18 cellular contexts compared by ENCODE assay signal in genomic region chr9:138077898-138078540, GRCh38.
DNase-seq lines count a peak whose midpoint lies in the region; ATAC-seq and TF ChIP-seq lines count a peak whose summit lies in the region.
"Had no signal": no experiment of that assay in that cellular context is flagged by ENCODE, and none has a peak within 500 bp of the region (broad histone marks: within the 10 kb centered on the region; RNA-seq: fewer than 3 reads in every experiment).

No MANE protein-coding gene starts in this region.

- ATAC-seq in natural killer cell (no peak), sciatic nerve (no peak)
- ATAC-seq in natural killer cell treated with Interleukin-12 subunit alpha and Interleukin-12 subunit beta and Interleukin-15 and Interleukin-18, amount 100 ng/mL, for 72 hours = no peak
- ATAC-seq: GM12878, HCT116 had no signal

- H3K9me3 Mint-ChIP-seq in natural killer cell = no peaks in the 10 kb centered on the region
- H3K9me3 Mint-ChIP-seq in natural killer cell treated with Interleukin-12 subunit alpha and Interleukin-12 subunit beta and Interleukin-15 and Interleukin-18, amount 100 ng/mL, for 72 hours = no peaks in the 10 kb centered on the region
- no peaks in the 10 kb centered on the region for H3K9me3 Mint-ChIP-seq in activated T-cell treated with anti-CD3 and anti-CD28 coated beads, Interleukin-2, amount 50 U/mL, for 24 hours

- no peaks in the 10 kb centered on the region for H4K20me1 ChIP-seq in smooth muscle cell (ENCODE audit: low read depth)

- no peaks in the 10 kb centered on the region for H3K4me1 Mint-ChIP-seq in natural killer cell
- no peaks in the 10 kb centered on the region for H3K4me1 Mint-ChIP-seq in natural killer cell treated with Interleukin-12 subunit alpha and Interleukin-12 subunit beta and Interleukin-15 and Interleukin-18, amount 100 ng/mL, for 72 hours (ENCODE audit: low read depth in 2 of 2)
- H3K4me1 Mint-ChIP-seq in activated T-cell treated with anti-CD3 and anti-CD28 coated beads, Interleukin-2, amount 50 U/mL, for 24 hours (ENCODE audit: low read depth) = no peaks in the 10 kb centered on the region
- H3K4me1 Mint-ChIP-seq: CD4-positive, CD25-positive, alpha-beta regulatory T cell had no signal

- no peak overlapping the region for H3K9ac ChIP-seq in smooth muscle cell (ENCODE audit: low read depth)

- no peak overlapping the region for H3K4me3 ChIP-seq in smooth muscle cell
- H3K4me3 ChIP-seq: GM12878 had no signal

- H3F3A ChIP-seq in smooth muscle cell (ENCODE audit: low read depth) = no peaks in the 10 kb centered on the region

- H3K27ac ChIP-seq in smooth muscle cell (ENCODE audit: low read depth) = no peak overlapping the region

- no peak overlapping the region for H3K4me3 Mint-ChIP-seq in natural killer cell
- H3K4me3 Mint-ChIP-seq in natural killer cell treated with Interleukin-12 subunit alpha and Interleukin-12 subunit beta and Interleukin-15 and Interleukin-18, amount 100 ng/mL, for 72 hours = no peak overlapping the region
- H3K4me3 Mint-ChIP-seq in activated T-cell treated with anti-CD3 and anti-CD28 coated beads, Interleukin-2, amount 50 U/mL, for 24 hours = no peak overlapping the region
- H3K4me3 Mint-ChIP-seq: CD4-positive, CD25-positive, alpha-beta regulatory T cell had no signal

- H3K27me3 ChIP-seq in smooth muscle cell (ENCODE audit: low read depth) = no peaks in the 10 kb centered on the region

- no peak overlapping the region for H3K27ac Mint-ChIP-seq in natural killer cell
- H3K27ac Mint-ChIP-seq in natural killer cell treated with Interleukin-12 subunit alpha and Interleukin-12 subunit beta and Interleukin-15 and Interleukin-18, amount 100 ng/mL, for 72 hours = no peak overlapping the region
- H3K27ac Mint-ChIP-seq in activated T-cell treated with anti-CD3 and anti-CD28 coated beads, Interleukin-2, amount 50 U/mL, for 24 hours = no peak overlapping the region
- H3K27ac Mint-ChIP-seq: CD4-positive, CD25-positive, alpha-beta regulatory T cell had no signal

- H3K27me3 Mint-ChIP-seq in natural killer cell (ENCODE audit: low read depth in 2 of 2) = peaks cover 7 to 17% of the 10 kb centered on the region in 2 donors
- peaks cover 18 to 47% of the 10 kb centered on the region in 2 donors for H3K27me3 Mint-ChIP-seq in natural killer cell treated with Interleukin-12 subunit alpha and Interleukin-12 subunit beta and Interleukin-15 and Interleukin-18, amount 100 ng/mL, for 72 hours
- peaks cover 29% of the 10 kb centered on the region for H3K27me3 Mint-ChIP-seq in activated T-cell treated with anti-CD3 and anti-CD28 coated beads, Interleukin-2, amount 50 U/mL, for 24 hours
- H3K27me3 Mint-ChIP-seq: CD4-positive, CD25-positive, alpha-beta regulatory T cell had no signal

- 90% methylated on average over 13 of the region's 13 CpGs for WGBS in smooth muscle cell (ENCODE audit: low lambda C conversion rate)

- H3K79me2 ChIP-seq in smooth muscle cell (ENCODE audit: low read depth) = no peaks in the 10 kb centered on the region

- H3K4me1 ChIP-seq in smooth muscle cell (ENCODE audit: low read depth) = no peaks in the 10 kb centered on the region

- H2AFZ ChIP-seq in smooth muscle cell (ENCODE audit: low read depth) = no peak overlapping the region

- intact Hi-C loops in natural killer cell (cut with micrococcal nuclease) = no loop called here
- intact Hi-C loops in sciatic nerve (cut with DNase I) = no loop called here

- H3K9me3 ChIP-seq in smooth muscle cell (replicated peaks; ENCODE audit: low read depth) = no peaks in the 10 kb centered on the region

- TF ChIP-seq CTCF in natural killer cell (IDR thresholded peaks at IDR 0.05) = no peak
- TF ChIP-seq CTCF in smooth muscle cell (IDR thresholded peaks at IDR 0.05; ENCODE audit: borderline replicate concordance, insufficient read depth, poor library complexity, severe bottlenecking) = no peak

- no peak overlapping the region for H3K4me2 ChIP-seq in smooth muscle cell

- DNase-seq in natural killer cell (peak; percentile 2), epidermal melanocyte (ENCODE audit: insufficient read length, low spot score) (peak; percentile 11), sciatic nerve (ENCODE audit: low spot score) (peak; percentile 22), smooth muscle cell (lab: John Stamatoyannopoulos, UW; ENCODE audit: unreplicated experiment) (no peak)
- DNase-seq in natural killer cell treated with Interleukin-12 subunit alpha and Interleukin-12 subunit beta and Interleukin-15 and Interleukin-18, amount 100 ng/mL, for 72 hours (ENCODE audit: low spot score) = no peak
- DNase-seq in stimulated activated CD4-positive, alpha-beta T cell treated with anti-CD3 and anti-CD28 coated beads, Interleukin-4, amount 100 ng/mL, for 4 hours = no peak
- no peak for DNase-seq in activated T-cell treated with anti-CD3 and anti-CD28 coated beads, Interleukin-2, amount 50 U/mL, for 24 hours
- DNase-seq: AML-193; Calu3; CD4-positive, CD25-positive, alpha-beta regulatory T cell; DMS79; NCI-H1048; NCI-H146; NCI-H2227 treated with DMSO at 0.1 percent for 48 hours; NCI-H526; RPMI8226 had no signal

- no peaks in the 10 kb centered on the region for H3K36me3 Mint-ChIP-seq in natural killer cell
- H3K36me3 Mint-ChIP-seq in natural killer cell treated with Interleukin-12 subunit alpha and Interleukin-12 subunit beta and Interleukin-15 and Interleukin-18, amount 100 ng/mL, for 72 hours = no peaks in the 10 kb centered on the region
- H3K36me3 Mint-ChIP-seq in activated T-cell treated with anti-CD3 and anti-CD28 coated beads, Interleukin-2, amount 50 U/mL, for 24 hours (ENCODE audit: low read depth) = no peaks in the 10 kb centered on the region
- H3K36me3 Mint-ChIP-seq: CD4-positive, CD25-positive, alpha-beta regulatory T cell had no signal

- no peaks in the 10 kb centered on the region for H3K36me3 ChIP-seq in smooth muscle cell (ENCODE audit: low read depth)

Comparison
In these comparisons a context has a peak if more than half of its experiments do, and no peak if none do; other contexts are left out.
1. DNase-seq: peak in natural killer cell (single experiment), epidermal melanocyte (single experiment) and sciatic nerve (single experiment); none in natural killer cell treated with Interleukin-12 subunit alpha and Interleukin-12 subunit beta and Interleukin-15 and Interleukin-18, amount 100 ng/mL, for 72 hours (single experiment), smooth muscle cell (single experiment), stimulated activated CD4-positive, alpha-beta T cell treated with anti-CD3 and anti-CD28 coated beads, Interleukin-4, amount 100 ng/mL, for 4 hours (0 of 2) and activated T-cell treated with anti-CD3 and anti-CD28 coated beads, Interleukin-2, amount 50 U/mL, for 24 hours (single experiment).